In genomic region chr10:12459338-12459737, GRCh38 we compare ENCODE assay signal across 27 cellular contexts.
DNase-seq lines count a peak whose midpoint lies in the region; ATAC-seq and TF ChIP-seq lines count a peak whose summit lies in the region.
"Had no signal": no experiment of that assay in that cellular context is flagged by ENCODE, and none has a peak within 500 bp of the region (broad histone marks: within the 10 kb centered on the region; RNA-seq: fewer than 3 reads in every experiment).

No MANE protein-coding gene starts in this region.

- no peak overlapping the region for H3K9ac ChIP-seq in trophoblast cell (ENCODE audit: low read length)

- H3K27ac ChIP-seq in ACC112 (ENCODE audit: low read depth, low read length) (peak overlapping the region; percentile 18; the same call in 1 of the 2 replicates), coronary artery (no peak overlapping the region), trophoblast cell (ENCODE audit: low read depth, low read length) (no peak overlapping the region), gastroesophageal sphincter (no peak overlapping the region)
- H3K27ac ChIP-seq: C4-2B, RWPE1 had no signal

- H2BK5ac ChIP-seq in trophoblast cell (ENCODE audit: low read depth, low read length, poor library complexity), result no peak overlapping the region

- H2AFZ ChIP-seq in ACC112 (ENCODE audit: low read length, unreplicated experiment), result no peak overlapping the region
- H2AFZ ChIP-seq in trophoblast cell (ENCODE audit: insufficient read depth, low read length, poor library complexity), result no peak overlapping the region

- no peak overlapping the region for H3K23ac ChIP-seq in trophoblast cell (ENCODE audit: low read length)

- no peaks in the 10 kb centered on the region for H3K27me3 ChIP-seq in ACC112 (ENCODE audit: insufficient read depth, low read length)
- H3K27me3 ChIP-seq in trophoblast cell (ENCODE audit: insufficient read depth, low read length), result no peaks in the 10 kb centered on the region
- no peaks in the 10 kb centered on the region for H3K27me3 ChIP-seq in gastroesophageal sphincter

- H3K4me3 ChIP-seq in ACC112 (ENCODE audit: low read depth, low read length) (peak overlapping the region; percentile 22; the same call in 1 of the 2 replicates), coronary artery (peak overlapping the region; percentile 31), trophoblast cell (ENCODE audit: low read depth, low read length) (no peak overlapping the region), gastroesophageal sphincter (no peak overlapping the region)
- H3K4me3 ChIP-seq: GM12878, HAP-1 had no signal

- no peak for TF ChIP-seq POLR2A in gastroesophageal sphincter (IDR thresholded peaks at IDR 0.05)

- no peak for TF ChIP-seq EP300 in gastroesophageal sphincter (IDR thresholded peaks at IDR 0.05)

- peaks cover 2% of the 10 kb centered on the region for H3K9me3 ChIP-seq in trophoblast cell (ENCODE audit: insufficient read depth, low read depth, low read length)
- no peaks in the 10 kb centered on the region for H3K9me3 ChIP-seq in gastroesophageal sphincter
- H3K9me3 ChIP-seq: Caco-2, HAP-1 had no signal

- H2BK12ac ChIP-seq in trophoblast cell (ENCODE audit: low read length), result no peak overlapping the region

- H2AK5ac ChIP-seq in trophoblast cell (ENCODE audit: low read length), result no peak overlapping the region

- H3K18ac ChIP-seq in trophoblast cell (ENCODE audit: low read length), result no peak overlapping the region

- no peaks in the 10 kb centered on the region for H3K79me1 ChIP-seq in trophoblast cell (ENCODE audit: low read length)

- no CpG with 5 or more reads among the region's 4 CpGs for WGBS in trophoblast cell (ENCODE audit: extremely low coverage, insufficient coverage, insufficient read length)
- WGBS in gastroesophageal sphincter (ENCODE audit: low coverage in 1 of 2), 2 donors, result 83 to 85% methylated on average over 4 of the region's 4 CpGs

- H4K8ac ChIP-seq in trophoblast cell (ENCODE audit: low read depth, low read length), result no peak overlapping the region

- no peaks in the 10 kb centered on the region for H3K79me2 ChIP-seq in ACC112 (ENCODE audit: control insufficient read depth, insufficient read depth, low read length, unreplicated experiment)
- H3K79me2 ChIP-seq in trophoblast cell (ENCODE audit: control insufficient read depth, insufficient read depth, low read length, poor library complexity), result no peaks in the 10 kb centered on the region

- no peak overlapping the region for H4K91ac ChIP-seq in trophoblast cell (ENCODE audit: low read depth, low read length)

- ATAC-seq in gastroesophageal sphincter (no peak), HG03045 (IDR thresholded peaks at IDR 0.05; ENCODE audit: unreplicated experiment) (no peak)
- ATAC-seq: CD8-positive, alpha-beta T cell; GM12878; HepG2; Panc1 had no signal

- peaks cover 17% of the 10 kb centered on the region for H3K4me1 ChIP-seq in ACC112 (ENCODE audit: control insufficient read depth, insufficient read depth, low read length, unreplicated experiment)
- H3K4me1 ChIP-seq in trophoblast cell (ENCODE audit: control insufficient read depth in 1 of 2, insufficient read depth in 2 of 2, low read length in 2 of 2), result no peaks in the 10 kb centered on the region
- H3K4me1 ChIP-seq in gastroesophageal sphincter, result peaks cover 0 to 14% (median 0%) of the 10 kb centered on the region in 3 donors
- H3K4me1 ChIP-seq: Caco-2 had no signal

- no peak overlapping the region for H2BK120ac ChIP-seq in trophoblast cell (ENCODE audit: insufficient read depth, low read length, poor library complexity)

- H3K4ac ChIP-seq in trophoblast cell (ENCODE audit: low read depth, low read length), result no peak overlapping the region

- H4K12ac ChIP-seq in trophoblast cell (ENCODE audit: low read depth, low read length), result no peak overlapping the region

- no peak overlapping the region for H3K14ac ChIP-seq in trophoblast cell (ENCODE audit: low read length)

- no peak overlapping the region for H3K4me2 ChIP-seq in trophoblast cell (ENCODE audit: low read length)

- no peaks in the 10 kb centered on the region for H3K36me3 ChIP-seq in ACC112 (ENCODE audit: insufficient read depth, low read length)
- no peaks in the 10 kb centered on the region for H3K36me3 ChIP-seq in trophoblast cell (ENCODE audit: control insufficient read depth in 1 of 2, insufficient read depth in 2 of 2, low read length in 2 of 2)
- no peaks in the 10 kb centered on the region for H3K36me3 ChIP-seq in gastroesophageal sphincter
- H3K36me3 ChIP-seq: HAP-1 had no signal

- DNase-seq in amniotic epithelial cell (ENCODE audit: low read depth) (peak; percentile 20), coronary artery (ENCODE audit: low spot score) (no peak), trophoblast cell (peak; percentile 30 to 70), GF-D8 (lab: John Stamatoyannopoulos, UW) (no peak)
- DNase-seq in activated effector memory CD4-positive, alpha-beta T cell treated with Interleukin-2 at 50 U/mL for 16 hours, result no peak
- DNase-seq: Caco-2; CD8-positive, alpha-beta T cell; GOT3; Kasumi-1; NCI-H1092 treated with DMSO at 0.1 percent for 48 hours; NCI-H1436; NCI-H187; NCI-H2081 treated with DMSO at 0.1 percent for 48 hours; NCI-H2171; NCI-H226; NCI-H510A; NCI-H69; SHP77 had no signal

- no peak for TF ChIP-seq CTCF in coronary artery (IDR thresholded peaks at IDR 0.05)
- TF ChIP-seq CTCF in gastroesophageal sphincter (IDR thresholded peaks at IDR 0.05), result no peak

Comparison
In these comparisons a context has a peak if more than half of its experiments do, and no peak if none do; other contexts are left out.
1. H3K4me3 ChIP-seq: peak in ACC112 (single experiment) and coronary artery (single experiment); none in trophoblast cell (single experiment) and gastroesophageal sphincter (0 of 2).
2. DNase-seq: peak in amniotic epithelial cell (single experiment) and trophoblast cell (2 of 2); none in coronary artery (single experiment), GF-D8 (single experiment) and activated effector memory CD4-positive, alpha-beta T cell treated with Interleukin-2 at 50 U/mL for 16 hours (single experiment).